ENCODE assay signal across 26 cellular contexts in genomic region chr2:121149384-121149783, GRCh38.
"Had no signal": no experiment of that assay in that cellular context is flagged by ENCODE, and none has a peak within 500 bp of the region (broad histone marks: within the 10 kb centered on the region; RNA-seq: fewer than 3 reads in every experiment).

No MANE protein-coding gene starts in this region.

- H3K4me3 ChIP-seq: esophagus muscularis mucosa, gastrocnemius medialis had no signal

- H3K27ac ChIP-seq: brain microvascular endothelial cell, esophagus muscularis mucosa, foreskin keratinocyte had no signal

- DNase-seq: activated CD4-positive, alpha-beta memory T cell treated with anti-CD3 and anti-CD28 coated beads for 36 hours; activated CD4-positive, alpha-beta T cell treated with anti-CD3 and anti-CD28 coated beads for 36 hours; activated CD4-positive, alpha-beta T cell treated with anti-CD3 and anti-CD28 coated beads, Interleukin-2, amount 10 ng/mL, durations not matched to agents 24 days and 14 days; activated CD4-positive, CD25-positive, alpha-beta regulatory T cell; activated CD4-positive, CD25-positive, alpha-beta regulatory T cell treated with anti-CD3 and anti-CD28 coated beads, Interleukin-2, amount 50 U/mL, for 72 hours; activated CD8-positive, alpha-beta memory T cell treated with anti-CD3 and anti-CD28 coated beads, Interleukin-2, amount 10 ng/mL, durations not matched to agents 7 days and 5 days; activated CD8-positive, alpha-beta memory T cell treated with anti-CD3 and anti-CD28 coated beads, Interleukin-2, amount 50 U/mL, for 4 hours; activated CD8-positive, alpha-beta T cell treated with anti-CD3 and anti-CD28 coated beads, Interleukin-2, amount 10 ng/mL, durations not matched to agents 7 days and 5 days; activated gamma-delta T cell; activated naive CD4-positive, alpha-beta T cell; activated naive CD4-positive, alpha-beta T cell treated with anti-CD3 and anti-CD28 coated beads, Interleukin-2, amount 50 U/mL, for 16 hours; activated T-cell treated with anti-CD3 and anti-CD28 coated beads, Interleukin-2, amount 50 U/mL, for 1 hour; activated T-cell treated with anti-CD3 and anti-CD28 coated beads, Interleukin-2, amount 50 U/mL, for 72 hours; amniotic stem cell; anterior cingulate cortex; brain microvascular endothelial cell; caudate nucleus; cortex of kidney; dermis blood vessel endothelial cell; effector CD4-positive, alpha-beta T cell; effector memory CD8-positive, alpha-beta T cell; erythroblast; foreskin keratinocyte; gastrocnemius medialis; T-helper 2 cell had no signal

- ATAC-seq: activated CD4-positive, alpha-beta T cell treated with anti-CD3 and anti-CD28 coated beads for 36 hours; activated CD8-positive, alpha-beta memory T cell treated with anti-CD3 and anti-CD28 coated beads, Interleukin-2, amount 10 ng/mL, durations not matched to agents 7 days and 5 days; activated CD8-positive, alpha-beta T cell treated with anti-CD3 and anti-CD28 coated beads, Interleukin-2, amount 10 ng/mL, durations not matched to agents 7 days and 5 days; activated T-cell treated with anti-CD3 and anti-CD28 coated beads, Interleukin-2, amount 50 U/mL, for 72 hours; effector memory CD8-positive, alpha-beta T cell; foreskin keratinocyte had no signal

- H3K36me3 ChIP-seq: brain microvascular endothelial cell, esophagus muscularis mucosa, gastrocnemius medialis had no signal

- H3K9me3 ChIP-seq: esophagus muscularis mucosa, gastrocnemius medialis had no signal

- H3K27me3 ChIP-seq: brain microvascular endothelial cell, esophagus muscularis mucosa, foreskin keratinocyte, gastrocnemius medialis had no signal
